In the genomic region with DNA sequence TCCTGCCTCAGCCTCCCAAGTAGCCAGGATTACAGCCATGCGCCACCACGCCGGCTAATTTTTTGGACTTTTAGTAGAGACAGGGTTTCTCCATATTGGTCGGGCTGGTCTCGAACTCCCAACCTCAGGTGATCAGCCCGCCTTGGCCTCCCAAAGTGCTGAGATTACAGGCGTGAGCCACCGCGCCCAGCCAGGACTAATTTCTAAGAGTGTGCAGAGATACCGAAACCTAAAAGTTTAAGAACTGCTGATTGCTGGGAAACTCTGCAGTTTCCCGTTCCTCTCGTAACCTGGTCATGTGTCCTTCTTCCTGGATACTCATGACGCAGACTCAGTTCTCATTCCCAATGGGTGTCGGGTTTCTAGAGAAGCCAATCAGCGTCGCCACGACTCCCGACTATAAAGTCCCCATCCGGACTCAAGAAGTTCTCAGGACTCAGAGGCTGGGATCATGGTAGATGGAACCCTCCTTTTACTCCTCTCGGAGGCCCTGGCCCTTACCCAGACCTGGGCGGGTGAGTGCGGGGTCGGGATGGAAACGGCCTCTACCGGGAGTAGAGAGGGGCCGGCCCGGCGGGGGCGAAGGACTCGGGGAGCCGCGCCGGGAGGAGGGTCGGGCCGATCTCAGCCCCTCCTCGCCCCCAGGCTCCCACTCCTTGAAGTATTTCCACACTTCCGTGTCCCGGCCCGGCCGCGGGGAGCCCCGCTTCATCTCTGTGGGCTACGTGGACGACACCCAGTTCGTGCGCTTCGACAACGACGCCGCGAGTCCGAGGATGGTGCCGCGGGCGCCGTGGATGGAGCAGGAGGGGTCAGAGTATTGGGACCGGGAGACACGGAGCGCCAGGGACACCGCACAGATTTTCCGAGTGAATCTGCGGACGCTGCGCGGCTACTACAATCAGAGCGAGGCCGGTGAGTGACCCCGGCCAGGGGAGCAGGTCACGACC, we compare ENCODE assay signal across 8 cellular contexts.
DNase-seq lines count a peak whose midpoint lies in the region; ATAC-seq lines count a peak whose summit lies in the region.

A gene (plus strand): TSS at position 429 of the 950 bp plus-strand sequence. CDS start 23 bp downstream, at position 452.

- H3K36me3 ChIP-seq in ACC112 (ENCODE audit: insufficient read depth, low read length): peaks cover 39% of the 10 kb centered on the region; the same call in 1 of the 2 replicates

- H3K27ac ChIP-seq in ACC112 (ENCODE audit: low read depth, low read length): peak within 1 kb of the TSS; percentile 90

- H3K27me3 ChIP-seq in ACC112 (ENCODE audit: insufficient read depth, low read length): no peaks in the 10 kb centered on the region

- ATAC-seq in GM18867 (IDR thresholded peaks at IDR 0.05; ENCODE audit: unreplicated experiment) (peak; percentile 76), HG03103 (IDR thresholded peaks at IDR 0.05; ENCODE audit: low read depth, unreplicated experiment) (peak; percentile 79)
- ATAC-seq in activated CD4-positive, CD25-positive, alpha-beta regulatory T cell treated with anti-CD3 and anti-CD28 coated beads, Interleukin-2, amount 50 U/mL, for 24 hours: peak; percentile 72 to 74

- peak; percentile 83 for DNase-seq in NCI-H2227 treated with DMSO at 0.1 percent for 48 hours (lab: John Stamatoyannopoulos, UW)
- peak; percentile 98 for DNase-seq in cerebellar cortex (ENCODE audit: low spot score)
- DNase-seq in islet precursor cell: peak; percentile 98
- DNase-seq in stimulated activated CD4-positive, alpha-beta T cell treated with anti-CD3 and anti-CD28 coated beads, Interleukin-12 subunit alpha, Interleukin-12 subunit beta, amount 100 ng/mL, for 48 hours (ENCODE audit: low read depth in 2 of 3, low spot score in 1 of 3): peak; percentile 77 to 92 (median 88)

- H2AFZ ChIP-seq in ACC112 (ENCODE audit: low read length, unreplicated experiment): peak within 1 kb of the TSS; percentile 45

- peaks cover 33% of the 10 kb centered on the region for H3K79me2 ChIP-seq in ACC112 (ENCODE audit: control insufficient read depth, insufficient read depth, low read length, unreplicated experiment)

- H3K4me3 ChIP-seq in ACC112 (ENCODE audit: low read depth, low read length): peak within 1 kb of the TSS; percentile 96

- H3K4me1 ChIP-seq in ACC112 (ENCODE audit: control insufficient read depth, insufficient read depth, low read length, unreplicated experiment): peaks cover 18% of the 10 kb centered on the region

Comparison
In these comparisons a context has a peak if more than half of its experiments do, and no peak if none do; other contexts are left out.
1. Peak in every context shown above with its lines: DNase-seq, ATAC-seq, H3K4me3 ChIP-seq and H3K27ac ChIP-seq.